ENCODE assay signal across 8 cellular contexts in genomic region chr19:17390665-17391370, GRCh38. TPM values are rescaled to one million over a fixed set of nuclear protein-coding genes. Genes with fewer than 3 reads are reported as not detected.
DNase-seq lines count a peak whose midpoint lies in the region; ATAC-seq, FAIRE-seq and TF ChIP-seq lines count a peak whose summit lies in the region.

No MANE protein-coding gene starts in this region.

- H3K9me3 ChIP-seq in NT2/D1 (ENCODE audit: insufficient read depth, low read length) (peaks cover 8% of the 10 kb centered on the region; the same call in 1 of the 2 replicates), muscle layer of colon (ENCODE audit: low read length) (no peaks in the 10 kb centered on the region)

- DNase-seq in Caki2 (ENCODE audit: low read depth) (peak; percentile 89), HTR-8/SVneo (ENCODE audit: insufficient read length, low spot score) (peak; percentile 96), NT2/D1 (ENCODE audit: low read depth, low spot score) (peak; percentile 93), activated T-cell treated with anti-CD3 and anti-CD28 coated beads for 1 hour (ENCODE audit: low read depth) (peak; percentile 84), erythroblast (lab: John Stamatoyannopoulos, UW) (peak; percentile 93)
- peak; percentile 62 to 77 for DNase-seq in stimulated activated CD8-positive, alpha-beta memory T cell treated with anti-CD3 and anti-CD28 coated beads, Interleukin-4, amount 100 ng/mL, for 4 hours (ENCODE audit: low read depth in 2 of 2, low spot score in 1 of 2)

- H3K36me3 ChIP-seq in NT2/D1 (ENCODE audit: insufficient read depth, insufficient read length, low read length) = peaks cover 12% of the 10 kb centered on the region
- H3K36me3 ChIP-seq in muscle layer of colon (ENCODE audit: insufficient read depth, low read length) = no peaks in the 10 kb centered on the region

- H3K9ac ChIP-seq in NT2/D1 (ENCODE audit: insufficient read length, low read depth) = peak overlapping the region; percentile 81
- H3K9ac ChIP-seq in muscle layer of colon (ENCODE audit: low read length) = no peak overlapping the region

- FAIRE-seq in HTR-8/SVneo (lab: Jason Lieb, UNC) = peak; percentile 98

- peaks cover 9% of the 10 kb centered on the region for H3K4me1 ChIP-seq in NT2/D1 (ENCODE audit: insufficient read depth, insufficient read length)
- H3K4me1 ChIP-seq in muscle layer of colon (ENCODE audit: insufficient read depth, low read length) = peaks cover 6% of the 10 kb centered on the region

- ATAC-seq in GM21360 (IDR thresholded peaks at IDR 0.05; ENCODE audit: unreplicated experiment) = peak; percentile 88

- H3K27me3 ChIP-seq in NT2/D1 (ENCODE audit: insufficient read depth, insufficient read length) (peaks cover 14% of the 10 kb centered on the region), muscle layer of colon (ENCODE audit: control insufficient read depth in 1 of 2, insufficient read depth in 2 of 2, low read length in 2 of 2) (peaks cover 12 to 29% of the 10 kb centered on the region in 2 donors)

- in situ Hi-C loops in Caki2 (cut with HindIII; ENCODE audit: low pct_unique_long_range_greater_than_20kb, low sequenced_read_pairs) = no loop called here

- H3K27ac ChIP-seq in muscle layer of colon (ENCODE audit: low read depth, low read length) = no peak overlapping the region

- peak overlapping the region; percentile 68 for H3K4me3 ChIP-seq in NT2/D1 (ENCODE audit: insufficient read length, low read depth)
- H3K4me3 ChIP-seq in muscle layer of colon (ENCODE audit: low read depth in 1 of 2, low read length in 2 of 2) = peak overlapping the region; percentile 20 to 41

- TF ChIP-seq POLR2A in erythroblast (IDR thresholded peaks at IDR 0.05; ENCODE audit: low read length) = no peak

RNA-seq across cellular contexts. Expression of gene CCDC194, which starts 3.2 kb away (rescaled TPM):
- total RNA-seq in Caki2 (2014; rRNA removed; shearing (Covaris generic); ENCODE audit: low replicate concordance) = not detected in 2 replicates

RNA-seq across cellular contexts. Expression of gene PLVAP, which starts 13.7 kb away (rescaled TPM):
- total RNA-seq in Caki2 (2014; rRNA removed; shearing (Covaris generic); ENCODE audit: low replicate concordance) = not detected in 2 replicates

RNA-seq across cellular contexts. Expression of gene BST2, which starts 14.6 kb away (rescaled TPM):
- 25.1 and 26.8 TPM in 2 replicates for total RNA-seq in Caki2 (2014; rRNA removed; shearing (Covaris generic); ENCODE audit: low replicate concordance)

RNA-seq across cellular contexts. Expression of gene MVB12A, which starts 29.0 kb away (rescaled TPM):
- total RNA-seq in Caki2 (2014; rRNA removed; shearing (Covaris generic); ENCODE audit: low replicate concordance) = 77.8 and 129 TPM in 2 replicates

RNA-seq across cellular contexts. Expression of gene GTPBP3, which starts 53.5 kb away (rescaled TPM):
- 49.6 and 61.3 TPM in 2 replicates for total RNA-seq in Caki2 (2014; rRNA removed; shearing (Covaris generic); ENCODE audit: low replicate concordance)
